Comparison of ENCODE assay signal across 22 cellular contexts in genomic region chr2:62526531-62527381, GRCh38. TPM values are rescaled to one million over a fixed set of nuclear protein-coding genes. Genes with fewer than 3 reads are reported as not detected.
DNase-seq lines count a peak whose midpoint lies in the region; ATAC-seq and TF ChIP-seq lines count a peak whose summit lies in the region.
"Had no signal": no experiment of that assay in that cellular context is flagged by ENCODE, and none has a peak within 500 bp of the region (broad histone marks: within the 10 kb centered on the region; RNA-seq: fewer than 3 reads in every experiment).

No MANE protein-coding gene starts in this region.

- no peak overlapping the region; the same call in 1 of the 2 replicates for H3K18ac ChIP-seq in IMR-90 (ENCODE audit: low read depth, low read length)

- H3K27ac ChIP-seq in IMR-90 (ENCODE audit: insufficient read depth, low read length) = no peak overlapping the region
- H3K27ac ChIP-seq: colonic mucosa, parathyroid adenoma had no signal

- no peak overlapping the region; the same call in 1 of the 2 replicates for H2AK5ac ChIP-seq in IMR-90 (ENCODE audit: low read depth, low read length)

- dilution Hi-C loops in IMR-90 (cut with HindIII; ENCODE audit: low sequenced_read_pairs, unreplicated experiment) = no loop called here

- POLR2A ChIA-PET in IMR-90 (lab: Charles Lee; ENCODE audit: unreplicated experiment) = no interaction called here
- POLR2A ChIA-PET in activated CD4-positive, alpha-beta memory T cell treated with anti-CD3 and anti-CD28 coated beads for 36 hours (lab: Charles Lee) = no interaction called here

- no peak for TF ChIP-seq RAD21 in IMR-90 (IDR thresholded peaks at IDR 0.05; ENCODE audit: low read length)

- H3K9me1 ChIP-seq in IMR-90 (ENCODE audit: insufficient read depth, low read length) = no peaks in the 10 kb centered on the region

- ATAC-seq in IMR-90 (ENCODE audit: low read depth) (no peak), T-helper 17 cell (no peak), GM18861 (IDR thresholded peaks at IDR 0.05; ENCODE audit: unreplicated experiment) (no peak), HG03039 (IDR thresholded peaks at IDR 0.05; ENCODE audit: unreplicated experiment) (no peak)
- ATAC-seq: activated CD8-positive, alpha-beta T cell treated with anti-CD3 and anti-CD28 coated beads for 36 hours; effector memory CD8-positive, alpha-beta T cell; naive thymus-derived CD8-positive, alpha-beta T cell had no signal

- in situ Hi-C loops in IMR-90 (cut with MboI; ENCODE audit: low sequenced_read_pairs) = no loop called here

- intact Hi-C loops in Calu3 (cut with micrococcal nuclease; ENCODE audit: unreplicated experiment) (loop anchor here (5.0 kb wide), 1 partner anchor 51 kb away; no protein-coding TSS in a partner anchor), IMR-90 (cut with micrococcal nuclease) (no loop called here)
- intact Hi-C loops in activated CD4-positive, alpha-beta memory T cell treated with anti-CD3 and anti-CD28 coated beads for 36 hours (cut with micrococcal nuclease) = no loop called here

- no peak overlapping the region for H2BK15ac ChIP-seq in IMR-90 (ENCODE audit: low read depth, low read length)

- H3K9me3 Mint-ChIP-seq in Calu3 (ENCODE audit: low read depth, unreplicated experiment) = no peaks in the 10 kb centered on the region
- no peaks in the 10 kb centered on the region for H3K9me3 Mint-ChIP-seq in activated CD4-positive, alpha-beta memory T cell treated with anti-CD3 and anti-CD28 coated beads for 36 hours
- H3K9me3 Mint-ChIP-seq: effector memory CD8-positive, alpha-beta T cell had no signal

- 60% methylated on average over 1 of the region's 10 CpGs; no CpG with 5 or more reads in 1 of the 2 experiments for WGBS in IMR-90 (ENCODE audit: extremely low coverage in 2 of 2, insufficient read length in 1 of 2), 2 experiments

- H2BK20ac ChIP-seq in IMR-90 (ENCODE audit: low read depth, low read length) = no peak overlapping the region; the same call in 1 of the 2 replicates

- H2AFZ ChIP-seq in IMR-90 (replicated peaks; ENCODE audit: low read length, poor library complexity) (no peak overlapping the region), neuron (ENCODE audit: low read depth, low read length) (peak overlapping the region; percentile 65)
- H2AFZ ChIP-seq: parathyroid adenoma had no signal

- peak overlapping the region; percentile 28 for H3K4me3 Mint-ChIP-seq in Calu3 (ENCODE audit: low read depth, unreplicated experiment)
- no peak overlapping the region for H3K4me3 Mint-ChIP-seq in T-helper 17 cell
- H3K4me3 Mint-ChIP-seq in activated CD4-positive, alpha-beta memory T cell treated with anti-CD3 and anti-CD28 coated beads for 36 hours = no peak overlapping the region
- H3K4me3 Mint-ChIP-seq: activated CD8-positive, alpha-beta T cell treated with anti-CD3 and anti-CD28 coated beads for 36 hours; CD4-positive, alpha-beta T cell; effector memory CD8-positive, alpha-beta T cell; naive thymus-derived CD8-positive, alpha-beta T cell had no signal

- peak overlapping the region; percentile 92 for H3K27ac Mint-ChIP-seq in Calu3 (ENCODE audit: unreplicated experiment)
- no peak overlapping the region for H3K27ac Mint-ChIP-seq in T-helper 17 cell
- no peak overlapping the region for H3K27ac Mint-ChIP-seq in activated CD4-positive, alpha-beta memory T cell treated with anti-CD3 and anti-CD28 coated beads for 36 hours
- H3K27ac Mint-ChIP-seq: activated CD8-positive, alpha-beta T cell treated with anti-CD3 and anti-CD28 coated beads for 36 hours; CD4-positive, alpha-beta T cell; effector memory CD8-positive, alpha-beta T cell; naive thymus-derived CD8-positive, alpha-beta T cell had no signal

- no TSS peak for BruUV-seq in Calu3 (replicated peaks; lab: Mats Ljungman, UMichigan)
- BruUV-seq in IMR-90 (replicated peaks; lab: Mats Ljungman, UMichigan) = no TSS peak

- H3K36me3 Mint-ChIP-seq in Calu3 (ENCODE audit: insufficient read depth, unreplicated experiment) (no peaks in the 10 kb centered on the region), T-helper 17 cell (ENCODE audit: low read depth) (no peaks in the 10 kb centered on the region)
- H3K36me3 Mint-ChIP-seq in activated CD4-positive, alpha-beta memory T cell treated with anti-CD3 and anti-CD28 coated beads for 36 hours = no peaks in the 10 kb centered on the region

- H3K4me2 ChIP-seq in IMR-90 (ENCODE audit: low read depth, low read length) = no peak overlapping the region

- H3K9ac ChIP-seq in IMR-90 (ENCODE audit: low read depth, low read length) = no peak overlapping the region
- H3K9ac ChIP-seq: parathyroid adenoma had no signal

- no peaks in the 10 kb centered on the region for H3K9me3 ChIP-seq in IMR-90 (ENCODE audit: control insufficient read depth, insufficient read depth, low read length)
- H3K9me3 ChIP-seq in neuron (ENCODE audit: low read length) = no peaks in the 10 kb centered on the region
- H3K9me3 ChIP-seq in T-helper 17 cell (ENCODE audit: control insufficient read depth, low read length, poor library complexity, severe bottlenecking) = no peaks in the 10 kb centered on the region
- H3K9me3 ChIP-seq: colonic mucosa had no signal

- peaks cover 25% of the 10 kb centered on the region for H3K4me1 Mint-ChIP-seq in Calu3 (ENCODE audit: low read depth, unreplicated experiment)
- no peaks in the 10 kb centered on the region for H3K4me1 Mint-ChIP-seq in T-helper 17 cell
- no peaks in the 10 kb centered on the region for H3K4me1 Mint-ChIP-seq in activated CD4-positive, alpha-beta memory T cell treated with anti-CD3 and anti-CD28 coated beads for 36 hours (ENCODE audit: low read depth)
- H3K4me1 Mint-ChIP-seq: naive thymus-derived CD8-positive, alpha-beta T cell had no signal

- no peak overlapping the region for H3K4ac ChIP-seq in IMR-90 (ENCODE audit: low read depth, low read length)

- no peaks in the 10 kb centered on the region for H3K79me1 ChIP-seq in IMR-90 (ENCODE audit: low read depth in 1 of 2, low read length in 2 of 2)

- H3K36me3 ChIP-seq in IMR-90 (ENCODE audit: control insufficient read depth, insufficient read depth, low read length) (no peaks in the 10 kb centered on the region), neuron (ENCODE audit: insufficient read depth, low read length) (no peaks in the 10 kb centered on the region)
- H3K36me3 ChIP-seq: colonic mucosa had no signal

- no peak overlapping the region for H3K4me3 ChIP-seq in IMR-90 (ENCODE audit: insufficient read depth, low read depth, low read length)
- no peak overlapping the region for H3K4me3 ChIP-seq in neuron (ENCODE audit: low read length)
- H3K4me3 ChIP-seq: colonic mucosa had no signal

- no peak overlapping the region for H3K14ac ChIP-seq in IMR-90 (replicated peaks; ENCODE audit: low read depth, low read length)

- H4K20me1 ChIP-seq in IMR-90 (ENCODE audit: insufficient read depth, low read length) = no peaks in the 10 kb centered on the region

- H3K56ac ChIP-seq in IMR-90 (ENCODE audit: extremely low read depth, insufficient read depth, low read length) = no peak overlapping the region

- 0 out of 2 replicates have a peak overlapping the region, but pooled peaks have one; percentile 29 for H2BK120ac ChIP-seq in IMR-90 (ENCODE audit: low read depth, low read length)

- no peak overlapping the region for H2BK5ac ChIP-seq in IMR-90 (ENCODE audit: low read depth, low read length, poor library complexity, severe bottlenecking)

- H3K4me1 ChIP-seq in IMR-90 (ENCODE audit: control insufficient read depth, insufficient read depth, low read length) (peaks cover 3% of the 10 kb centered on the region; the same call in 1 of the 2 replicates), neuron (ENCODE audit: insufficient read depth, low read length) (peaks cover 7% of the 10 kb centered on the region)
- H3K4me1 ChIP-seq: colonic mucosa, parathyroid adenoma had no signal

- TF ChIP-seq CTCF in Calu3 (IDR thresholded peaks at IDR 0.05; ENCODE audit: unreplicated experiment) (no peak), IMR-90 (conservative IDR thresholded peaks at IDR 0.05; ENCODE audit: low read depth, low read length) (no peak)

- H2AK9ac ChIP-seq in IMR-90 (replicated peaks; ENCODE audit: low read depth, low read length, poor library complexity) = no peak overlapping the region

- no peak overlapping the region for H4K8ac ChIP-seq in IMR-90 (ENCODE audit: low read depth in 2 of 2, low read length in 2 of 2)

- H4K91ac ChIP-seq in IMR-90 (ENCODE audit: insufficient read depth, low read depth, low read length) = 0 out of 2 replicates have a peak overlapping the region, but pooled peaks have one; percentile 5

- H3K23ac ChIP-seq in IMR-90 (ENCODE audit: low read depth, low read length) = no peak overlapping the region

- TF ChIP-seq POLR2A in IMR-90 (IDR thresholded peaks at IDR 0.05; ENCODE audit: low read depth, low read length) = no peak

- no peaks in the 10 kb centered on the region for H3K27me3 Mint-ChIP-seq in Calu3 (ENCODE audit: unreplicated experiment)
- peaks cover 27% of the 10 kb centered on the region for H3K27me3 Mint-ChIP-seq in T-helper 17 cell
- H3K27me3 Mint-ChIP-seq in activated CD4-positive, alpha-beta memory T cell treated with anti-CD3 and anti-CD28 coated beads for 36 hours = peaks cover 18% of the 10 kb centered on the region

- DNase-seq in Calu3 = peak; percentile 13
- DNase-seq in IMR-90 = no peak
- peak; percentile 72 for DNase-seq in foreskin melanocyte
- no peak for DNase-seq in T-helper 17 cell
- no peak for DNase-seq in activated CD4-positive, alpha-beta memory T cell treated with anti-CD3 and anti-CD28 coated beads for 36 hours
- DNase-seq: activated CD4-positive, CD25-positive, alpha-beta regulatory T cell; activated CD8-positive, alpha-beta T cell treated with anti-CD3 and anti-CD28 coated beads for 36 hours; activated gamma-delta T cell treated with Interleukin-2 at 50 U/mL for 16 hours; CD4-positive, alpha-beta T cell; colonic mucosa; effector memory CD8-positive, alpha-beta T cell; GF-D8; naive thymus-derived CD8-positive, alpha-beta T cell; NCI-H1436; NCI-H2171; NCI-H524 treated with DMSO at 0.1 percent for 48 hours; RPMI8226; T-helper 9 cell had no signal

- no peaks in the 10 kb centered on the region for H3K27me3 ChIP-seq in IMR-90 (ENCODE audit: control insufficient read depth, insufficient read depth, low read length)
- no peaks in the 10 kb centered on the region for H3K27me3 ChIP-seq in neuron (ENCODE audit: insufficient read depth, low read length)
- H3K27me3 ChIP-seq: colonic mucosa had no signal

- H4K5ac ChIP-seq in IMR-90 (ENCODE audit: low read depth, low read length) = no peak overlapping the region; the same call in 1 of the 2 replicates

- CTCF ChIA-PET in Calu3 (lab: Charles Lee) (interaction anchor here (0.5 to 1.5 kb wide), 7 partner anchors 13 to 248 kb away, joined by 3 to 10 read pairs (median 5); partner anchors contain the start of genes EHBP1 and TMEM17), IMR-90 (lab: Yijun Ruan, JAX) (interaction anchor here (0.5 kb wide), 1 partner anchor 1539 kb away, joined by 5 read pairs; no protein-coding TSS in a partner anchor)
- CTCF ChIA-PET in activated CD4-positive, alpha-beta memory T cell treated with anti-CD3 and anti-CD28 coated beads for 36 hours (lab: Charles Lee) = no interaction called here

RNA-seq across cellular contexts. Expression of gene TMEM17, which starts 20.8 kb away (rescaled TPM):
- total RNA-seq in Calu3 (2022) = 3.3 and 3.6 TPM in 2 replicates
- total RNA-seq in IMR-90 (2012; rRNA removed) = 1.3 and 2.2 TPM in 2 replicates
- polyA plus RNA-seq in IMR-90 (2012; rRNA removed) = 1.2 and 1.8 TPM in 2 replicates
- polyA plus RNA-seq in IMR-90 (2012; cell fraction: cytosol; rRNA removed) = 0.62 and 0.76 TPM in 2 replicates
- polyA plus RNA-seq in IMR-90 (2012; cell fraction: nucleus; rRNA removed; ENCODE audit: low replicate concordance) = 0.34 and 2.2 TPM in 2 replicates
- total RNA-seq in T-helper 17 cell = not detected
- total RNA-seq in activated CD4-positive, alpha-beta memory T cell treated with anti-CD3 and anti-CD28 coated beads for 36 hours = under 1 TPM in 1 of 2 experiments, not detected in 1; 0.24 TPM
- total RNA-seq: CD4-positive, alpha-beta T cell; naive thymus-derived CD8-positive, alpha-beta T cell had no signal
- polyA plus RNA-seq: naive thymus-derived CD8-positive, alpha-beta T cell had no signal

Comparison
In these comparisons a context has a peak if more than half of its experiments do, and no peak if none do; other contexts are left out.
1. DNase-seq: peak in Calu3 (single experiment) and foreskin melanocyte (single experiment); none in IMR-90 (single experiment), T-helper 17 cell (0 of 3) and activated CD4-positive, alpha-beta memory T cell treated with anti-CD3 and anti-CD28 coated beads for 36 hours (single experiment).